14 cellular contexts compared by ENCODE assay signal in genomic region chr10:34102237-34102673, GRCh38.
DNase-seq lines count a peak whose midpoint lies in the region; ATAC-seq, FAIRE-seq and TF ChIP-seq lines count a peak whose summit lies in the region.
"Had no signal": no experiment of that assay in that cellular context is flagged by ENCODE, and none has a peak within 500 bp of the region (broad histone marks: within the 10 kb centered on the region; RNA-seq: fewer than 3 reads in every experiment).

No MANE protein-coding gene starts in this region.

- no peaks in the 10 kb centered on the region for H3K4me1 ChIP-seq in colonic mucosa
- peaks cover 20% of the 10 kb centered on the region for H3K4me1 ChIP-seq in keratinocyte (ENCODE audit: control insufficient read depth, extremely low read depth, insufficient read depth, low read length)

- no peaks in the 10 kb centered on the region for H3K36me3 Mint-ChIP-seq in activated CD8-positive, alpha-beta memory T cell treated with anti-CD3 and anti-CD28 coated beads, Interleukin-2, amount 10 ng/mL, durations not matched to agents 7 days and 5 days
- H3K36me3 Mint-ChIP-seq: naive thymus-derived CD4-positive, alpha-beta T cell had no signal

- TF ChIP-seq CTCF in colonic mucosa (IDR thresholded peaks at IDR 0.05) (no peak), keratinocyte (optimal IDR thresholded peaks at IDR 0.05 in 1 of 3, IDR thresholded peaks at IDR 0.05 in 1 of 3, conservative IDR thresholded peaks at IDR 0.05 in 1 of 3; ENCODE audit: extremely low read depth in 1 of 3, insufficient read depth in 2 of 3, low read length in 3 of 3) (no peak)

- H4K20me1 ChIP-seq in keratinocyte (ENCODE audit: control insufficient read depth, extremely low read depth, insufficient read depth, low read length): no peaks in the 10 kb centered on the region

- H3K36me3 ChIP-seq in colonic mucosa (no peaks in the 10 kb centered on the region), keratinocyte (ENCODE audit: control insufficient read depth in 2 of 2, extremely low read depth in 1 of 2, insufficient read depth in 2 of 2, low read length in 2 of 2) (no peaks in the 10 kb centered on the region)

- H3K9me3 ChIP-seq in colonic mucosa: no peaks in the 10 kb centered on the region
- H3K9me3 ChIP-seq in keratinocyte (ENCODE audit: control insufficient read depth, low read depth, low read length): no peaks in the 10 kb centered on the region

- H3K9ac ChIP-seq in colonic mucosa (ENCODE audit: low read depth in 2 of 2, low read length in 2 of 2) (no peak overlapping the region), keratinocyte (ENCODE audit: control insufficient read depth, extremely low read depth, insufficient read depth, low read length) (peak overlapping the region; percentile 48)

- dilution Hi-C loops in keratinocyte (cut with MboI; ENCODE audit: extremely low pct_ligation_motif_present, low sequenced_read_pairs): no loop called here

- H3K27ac ChIP-seq in colonic mucosa: peak overlapping the region; percentile 47
- H3K27ac ChIP-seq in keratinocyte (ENCODE audit: control insufficient read depth, insufficient read depth, low read length): peak overlapping the region; percentile 37
- H3K27ac ChIP-seq: C4-2B had no signal

- H3K9me3 Mint-ChIP-seq in activated CD8-positive, alpha-beta memory T cell treated with anti-CD3 and anti-CD28 coated beads, Interleukin-2, amount 10 ng/mL, durations not matched to agents 7 days and 5 days (ENCODE audit: low read depth): peaks cover 10% of the 10 kb centered on the region

- DNase-seq in ELF-1 (ENCODE audit: low read depth, low spot score) (peak; percentile 48), colonic mucosa (peak; percentile 53), keratinocyte (ENCODE audit: low read depth, low spot score) (no peak), sciatic nerve (ENCODE audit: low spot score) (peak; percentile 77), NCI-H524 treated with DMSO at 0.1 percent for 48 hours (lab: John Stamatoyannopoulos, UW) (no peak), ecto neural progenitor cell (ENCODE audit: low spot score) (no peak)
- no peak for DNase-seq in activated CD8-positive, alpha-beta memory T cell treated with anti-CD3 and anti-CD28 coated beads, Interleukin-2, amount 10 ng/mL, durations not matched to agents 7 days and 5 days
- DNase-seq: activated naive CD4-positive, alpha-beta T cell treated with anti-CD3 and anti-CD28 coated beads, Interleukin-2, amount 50 U/mL, for 16 hours; naive thymus-derived CD4-positive, alpha-beta T cell; NCI-H1436 had no signal

- H3K27ac Mint-ChIP-seq in activated CD8-positive, alpha-beta memory T cell treated with anti-CD3 and anti-CD28 coated beads, Interleukin-2, amount 10 ng/mL, durations not matched to agents 7 days and 5 days: no peak overlapping the region
- H3K27ac Mint-ChIP-seq: naive thymus-derived CD4-positive, alpha-beta T cell had no signal

- ATAC-seq in sciatic nerve (peak; percentile 93), HG02571 (IDR thresholded peaks at IDR 0.05; ENCODE audit: unreplicated experiment) (no peak)
- ATAC-seq in activated CD8-positive, alpha-beta memory T cell treated with anti-CD3 and anti-CD28 coated beads, Interleukin-2, amount 10 ng/mL, durations not matched to agents 7 days and 5 days: no peak
- ATAC-seq: activated CD4-positive, CD25-positive, alpha-beta regulatory T cell treated with anti-CD3 and anti-CD28 coated beads, Interleukin-2, amount 50 U/mL, for 24 hours; naive thymus-derived CD4-positive, alpha-beta T cell had no signal

- H3K9me1 ChIP-seq in keratinocyte (ENCODE audit: control insufficient read depth, extremely low read depth, insufficient read depth, low read length): no peaks in the 10 kb centered on the region

- H3K4me3 Mint-ChIP-seq in activated CD8-positive, alpha-beta memory T cell treated with anti-CD3 and anti-CD28 coated beads, Interleukin-2, amount 10 ng/mL, durations not matched to agents 7 days and 5 days: no peak overlapping the region
- H3K4me3 Mint-ChIP-seq: naive thymus-derived CD4-positive, alpha-beta T cell had no signal

- intact Hi-C loops in colonic mucosa (cut with DNase I) (no loop called here), sciatic nerve (cut with DNase I) (no loop called here)

- no peaks in the 10 kb centered on the region for H3K79me2 ChIP-seq in keratinocyte (ENCODE audit: control insufficient read depth, insufficient read depth, low read length)

- no peaks in the 10 kb centered on the region for H3K27me3 ChIP-seq in colonic mucosa
- no peaks in the 10 kb centered on the region for H3K27me3 ChIP-seq in keratinocyte (ENCODE audit: control insufficient read depth, extremely low read depth, insufficient read depth, low read length)

- peak overlapping the region; percentile 99 for H2AFZ ChIP-seq in keratinocyte (ENCODE audit: control insufficient read depth, low read length)

- FAIRE-seq in keratinocyte (lab: Jason Lieb, UNC): peak; percentile 84
- FAIRE-seq: RCC 7860 had no signal

- H3K4me3 ChIP-seq in colonic mucosa: no peak overlapping the region
- peak overlapping the region in 1 of 3 experiments; percentile 36 for H3K4me3 ChIP-seq in keratinocyte (ENCODE audit: control insufficient read depth in 2 of 3, extremely low read depth in 1 of 3, insufficient read depth in 2 of 3, low read depth in 1 of 3, low read length in 3 of 3)

- peak overlapping the region; percentile 85 for H3K4me2 ChIP-seq in keratinocyte (ENCODE audit: control insufficient read depth, extremely low read depth, insufficient read depth, low read depth, low read length)

- H3K4me1 Mint-ChIP-seq in activated CD8-positive, alpha-beta memory T cell treated with anti-CD3 and anti-CD28 coated beads, Interleukin-2, amount 10 ng/mL, durations not matched to agents 7 days and 5 days: no peaks in the 10 kb centered on the region

- CTCF ChIA-PET in activated CD8-positive, alpha-beta memory T cell treated with anti-CD3 and anti-CD28 coated beads, Interleukin-2, amount 10 ng/mL, durations not matched to agents 7 days and 5 days (lab: Charles Lee): no interaction called here

- no peaks in the 10 kb centered on the region for H3K27me3 Mint-ChIP-seq in activated CD8-positive, alpha-beta memory T cell treated with anti-CD3 and anti-CD28 coated beads, Interleukin-2, amount 10 ng/mL, durations not matched to agents 7 days and 5 days

Comparison
In these comparisons a context has a peak if more than half of its experiments do, and no peak if none do; other contexts are left out.
1. DNase-seq: peak in ELF-1 (single experiment), colonic mucosa (single experiment) and sciatic nerve (single experiment); none in keratinocyte (single experiment), NCI-H524 treated with DMSO at 0.1 percent for 48 hours (single experiment), activated CD8-positive, alpha-beta memory T cell treated with anti-CD3 and anti-CD28 coated beads, Interleukin-2, amount 10 ng/mL, durations not matched to agents 7 days and 5 days (single experiment) and ecto neural progenitor cell (single experiment).